8 cellular contexts compared by ENCODE assay signal in the genomic region with DNA sequence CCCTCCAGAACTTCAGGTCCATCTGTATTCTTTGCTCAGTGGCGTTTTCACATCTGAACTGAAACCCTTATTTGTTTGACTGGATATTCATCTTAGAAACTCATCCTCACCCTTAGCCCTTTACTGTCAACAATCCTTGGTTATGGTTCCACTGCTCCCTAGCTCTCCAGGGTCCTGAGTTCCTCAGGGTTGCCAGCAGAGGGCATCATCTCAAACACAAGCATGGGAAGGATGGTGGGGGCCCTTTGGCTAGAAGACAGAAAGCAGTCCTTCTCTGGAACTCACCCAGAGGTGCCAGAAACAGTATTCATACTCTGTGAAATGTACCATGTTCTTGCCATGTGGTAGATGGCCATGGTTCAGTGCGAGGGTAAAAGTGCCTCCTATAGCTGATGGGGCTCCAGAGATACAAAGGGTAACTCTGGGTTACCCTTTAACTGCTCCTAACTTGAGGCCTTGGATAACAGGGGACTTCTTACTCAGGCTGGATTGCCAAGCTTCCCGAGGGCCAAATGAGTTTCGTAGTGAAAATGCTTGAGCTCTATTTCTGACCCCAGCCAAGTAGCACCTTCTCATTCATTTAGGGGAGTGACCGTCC. TPM values are rescaled to one million over a fixed set of nuclear protein-coding genes. Genes with fewer than 3 reads are reported as not detected.
DNase-seq lines count a peak whose midpoint lies in the region; ATAC-seq and TF ChIP-seq lines count a peak whose summit lies in the region.

No MANE protein-coding gene starts in this region.

- no peaks in the 10 kb centered on the region for H3K27me3 ChIP-seq in upper lobe of right lung
- no peaks in the 10 kb centered on the region for H3K27me3 ChIP-seq in CD8-positive, alpha-beta memory T cell (ENCODE audit: insufficient read depth, low read length, poor library complexity, severe bottlenecking)

- no peak overlapping the region for H3K4me3 Mint-ChIP-seq in CD8-positive, alpha-beta memory T cell

- H3K27ac Mint-ChIP-seq in CD8-positive, alpha-beta memory T cell = peak overlapping the region in 2 of 8 donors; percentile 29 to 38

- intact Hi-C loops in upper lobe of right lung (cut with DNase I) = no loop called here

- no peak overlapping the region for H3K4me3 ChIP-seq in AG09309 (ENCODE audit: control insufficient read depth, low read depth, low read length)
- H3K4me3 ChIP-seq in fibroblast of villous mesenchyme (ENCODE audit: low read depth, low read length) = no peak overlapping the region
- no peak overlapping the region for H3K4me3 ChIP-seq in upper lobe of right lung
- H3K4me3 ChIP-seq in CD8-positive, alpha-beta memory T cell (ENCODE audit: low read length) = no peak overlapping the region

- no peaks in the 10 kb centered on the region for H3K9me3 ChIP-seq in upper lobe of right lung
- H3K9me3 ChIP-seq in CD8-positive, alpha-beta memory T cell (ENCODE audit: low read length) = no peaks in the 10 kb centered on the region

- no peak for DNase-seq in AG09309 (ENCODE audit: low read depth)
- DNase-seq in GM10266 (ENCODE audit: extremely low spot score) = no peak
- DNase-seq in RPMI8226 = peak; percentile 41
- peak; percentile 13 for DNase-seq in fibroblast of villous mesenchyme (ENCODE audit: low read depth)
- DNase-seq in upper lobe of right lung = no peak
- DNase-seq in NCI-H1930 (lab: John Stamatoyannopoulos, UW) = no peak
- DNase-seq in putamen (ENCODE audit: low spot score) = no peak
- no peak for DNase-seq in CD8-positive, alpha-beta memory T cell

- TF ChIP-seq CTCF in AG09309 (IDR thresholded peaks at IDR 0.05; ENCODE audit: control insufficient read depth, insufficient read depth, low read depth, low read length, missing control alignments) (peak; percentile 59), GM10266 (IDR thresholded peaks at IDR 0.05; ENCODE audit: control insufficient read depth, insufficient read depth, low read depth, missing control alignments) (peak; percentile 49), fibroblast of villous mesenchyme (IDR thresholded peaks at IDR 0.05; ENCODE audit: insufficient read depth, low read depth, low read length) (peak; percentile 58), upper lobe of right lung (IDR thresholded peaks at IDR 0.05) (peak; percentile 33)

- no peaks in the 10 kb centered on the region for H3K9me3 Mint-ChIP-seq in CD8-positive, alpha-beta memory T cell

- peak; percentile 36 for ATAC-seq in upper lobe of right lung

- CTCF ChIA-PET in CD8-positive, alpha-beta memory T cell (lab: Charles Lee) = interaction anchor here (0.8 to 2.5 kb wide), 9 partner anchors 10 to 268 kb away, joined by 3 to 7 read pairs (median 4); a partner anchor contains a TSS

- H3K4me1 ChIP-seq in upper lobe of right lung = no peaks in the 10 kb centered on the region
- no peaks in the 10 kb centered on the region for H3K4me1 ChIP-seq in CD8-positive, alpha-beta memory T cell (ENCODE audit: insufficient read depth, low read length)

- H3K27ac ChIP-seq in upper lobe of right lung = no peak overlapping the region
- H3K27ac ChIP-seq in CD8-positive, alpha-beta memory T cell (ENCODE audit: low read depth, low read length) = no peak overlapping the region

- no peaks in the 10 kb centered on the region for H3K4me1 Mint-ChIP-seq in CD8-positive, alpha-beta memory T cell

- H3K36me3 ChIP-seq in upper lobe of right lung = peaks cover 92% of the 10 kb centered on the region
- H3K36me3 ChIP-seq in CD8-positive, alpha-beta memory T cell (ENCODE audit: insufficient read depth, low read length) = peaks cover 71% of the 10 kb centered on the region

- POLR2A ChIA-PET in CD8-positive, alpha-beta memory T cell (lab: Charles Lee) = no interaction called here

- H3K27me3 Mint-ChIP-seq in CD8-positive, alpha-beta memory T cell = no peaks in the 10 kb centered on the region

- peaks cover 6 to 95% (median 43%) of the 10 kb centered on the region in 3 donors for H3K36me3 Mint-ChIP-seq in CD8-positive, alpha-beta memory T cell

RNA-seq across cellular contexts. Expression of a gene that starts 11.3 kb away (rescaled TPM):
- 109 and 165 TPM in 2 replicates for total RNA-seq in fibroblast of villous mesenchyme
- 91.9 TPM for total RNA-seq in upper lobe of right lung
- total RNA-seq in CD8-positive, alpha-beta memory T cell = 10 to 100 TPM; 58.7 to 61.3 TPM
- 74.4 TPM for polyA plus RNA-seq in CD8-positive, alpha-beta memory T cell

RNA-seq across cellular contexts. Expression of a gene that starts 11.4 kb away (rescaled TPM):
- total RNA-seq in fibroblast of villous mesenchyme = 295 and 322 TPM in 2 replicates
- total RNA-seq in upper lobe of right lung = 142 TPM
- total RNA-seq in CD8-positive, alpha-beta memory T cell = 100 to 1,000 TPM; 129 to 139 TPM
- polyA plus RNA-seq in CD8-positive, alpha-beta memory T cell = 121 TPM

RNA-seq across cellular contexts. Expression of a gene that starts 12.4 kb away (rescaled TPM):
- under 0.01 TPM in 1 of 2 replicates, not detected in the other for total RNA-seq in fibroblast of villous mesenchyme
- not detected for total RNA-seq in upper lobe of right lung
- total RNA-seq in CD8-positive, alpha-beta memory T cell = under 1 TPM; 0.38 to 0.48 TPM
- not detected for polyA plus RNA-seq in CD8-positive, alpha-beta memory T cell

RNA-seq across cellular contexts. Expression of a gene that starts 45.9 kb away (rescaled TPM):
- total RNA-seq in fibroblast of villous mesenchyme = not detected in 2 replicates
- total RNA-seq in upper lobe of right lung = 6.3 TPM
- total RNA-seq in CD8-positive, alpha-beta memory T cell = under 1 TPM; 0.04 to 0.07 TPM
- not detected for polyA plus RNA-seq in CD8-positive, alpha-beta memory T cell

Comparison
In these comparisons a context has a peak if more than half of its experiments do, and no peak if none do; other contexts are left out.
1. DNase-seq: peak in RPMI8226 (single experiment) and fibroblast of villous mesenchyme (single experiment); none in AG09309 (single experiment), GM10266 (single experiment), upper lobe of right lung (single experiment), NCI-H1930 (0 of 2), putamen (single experiment) and CD8-positive, alpha-beta memory T cell (0 of 5).
2. Peak in every context shown above with its lines, with median percentiles within 50 percentile points of each other: CTCF ChIP-seq.